16 cellular contexts compared by ENCODE assay signal in genomic region chr2:160306985-160307384, GRCh38.
DNase-seq lines count a peak whose midpoint lies in the region; ATAC-seq and TF ChIP-seq lines count a peak whose summit lies in the region.
"Had no signal": no experiment of that assay in that cellular context is flagged by ENCODE, and none has a peak within 500 bp of the region (broad histone marks: within the 10 kb centered on the region; RNA-seq: fewer than 3 reads in every experiment).

No MANE protein-coding gene starts in this region.

- 81% methylated on average over 10 of the region's 10 CpGs for WGBS in SK-N-SH (ENCODE audit: low lambda C conversion rate)

- CTCF ChIA-PET in SK-N-SH (lab: Yijun Ruan, JAX), result interaction anchor here (0.9 to 2.5 kb wide), 3 partner anchors 12 to 687 kb away, joined by 3 to 7 read pairs (median 5); no protein-coding TSS in a partner anchor

- H2AFZ ChIP-seq in SK-N-SH (ENCODE audit: low read depth) (no peak overlapping the region), fibroblast of lung (ENCODE audit: low read length) (no peak overlapping the region)

- H3K36me3 ChIP-seq in SK-N-SH (replicated peaks in 1 of 2; ENCODE audit: control insufficient read depth in 1 of 2, insufficient read depth in 2 of 2, low read length in 1 of 2) (peaks cover 42 to 54% of the 10 kb centered on the region in 2 experiments), fibroblast of lung (ENCODE audit: control insufficient read depth, insufficient read depth, low read length) (peaks cover 5% of the 10 kb centered on the region), muscle layer of duodenum (ENCODE audit: control insufficient read depth in 1 of 2, insufficient read depth in 2 of 2, low read length in 2 of 2) (peaks cover 4 to 10% of the 10 kb centered on the region in 2 donors), vagina (peaks cover 0 to 9% of the 10 kb centered on the region in 2 donors)

- no peaks in the 10 kb centered on the region for H4K20me1 ChIP-seq in SK-N-SH (ENCODE audit: insufficient read depth)
- H4K20me1 ChIP-seq in fibroblast of lung (ENCODE audit: control insufficient read depth, extremely low read depth, insufficient read depth, low read length), result no peaks in the 10 kb centered on the region

- H3K4me1 ChIP-seq in SK-N-SH (ENCODE audit: control insufficient read depth in 1 of 2, insufficient read depth in 2 of 2, low read depth in 1 of 2, low read length in 1 of 2), result peaks cover 4 to 26% of the 10 kb centered on the region in 2 experiments
- peaks cover 35% of the 10 kb centered on the region for H3K4me1 ChIP-seq in fibroblast of lung (ENCODE audit: control insufficient read depth, extremely low read depth, insufficient read depth, low read length)
- peaks cover 0 to 39% of the 10 kb centered on the region in 2 donors for H3K4me1 ChIP-seq in muscle layer of duodenum (ENCODE audit: control insufficient read depth in 1 of 2, insufficient read depth in 2 of 2, low read length in 2 of 2)
- peaks cover 12% of the 10 kb centered on the region for H3K4me1 ChIP-seq in vagina

- no peak for ATAC-seq in SK-N-SH treated with all-trans-retinoic acid at 6 μM for 48 hours
- ATAC-seq: mucosa of descending colon had no signal

- H3K9me3 ChIP-seq in SK-N-SH (no peaks in the 10 kb centered on the region), fibroblast of lung (ENCODE audit: control insufficient read depth, insufficient read depth, low read depth, low read length) (no peaks in the 10 kb centered on the region), muscle layer of duodenum (ENCODE audit: control insufficient read depth in 1 of 2, low read length in 2 of 2) (no peaks in the 10 kb centered on the region), vagina (no peaks in the 10 kb centered on the region)
- H3K9me3 ChIP-seq: mucosa of descending colon, tibial artery had no signal

- intact Hi-C loops in vagina (cut with DNase I), result no loop called here

- H3K27me3 ChIP-seq in SK-N-SH (ENCODE audit: insufficient read depth), result no peaks in the 10 kb centered on the region
- no peaks in the 10 kb centered on the region for H3K27me3 ChIP-seq in fibroblast of lung (ENCODE audit: control insufficient read depth, insufficient read depth, low read length)
- H3K27me3 ChIP-seq in muscle layer of duodenum (ENCODE audit: low read depth, low read length), result no peaks in the 10 kb centered on the region
- no peaks in the 10 kb centered on the region for H3K27me3 ChIP-seq in vagina
- H3K27me3 ChIP-seq: brain microvascular endothelial cell, tibial artery had no signal

- no peak for TF ChIP-seq RAD21 in SK-N-SH (IDR thresholded peaks at IDR 0.05; ENCODE audit: low read length)

- H3K4me3 ChIP-seq in SK-N-SH (ENCODE audit: low read depth in 2 of 2, low read length in 1 of 2) (no peak overlapping the region), fibroblast of lung (replicated peaks in 1 of 4; ENCODE audit: control extremely low read depth in 1 of 4, insufficient read depth in 1 of 4, low read depth in 3 of 4, low read length in 4 of 4) (peak overlapping the region in 2 of 4 experiments; percentile 10 to 29), muscle layer of duodenum (ENCODE audit: low read depth in 1 of 2, low read length in 2 of 2) (no peak overlapping the region), vagina (peak overlapping the region in 1 of 2 donors; percentile 2)
- H3K4me3 ChIP-seq: mucosa of descending colon, skin epidermis, tibial artery had no signal

- no peak for DNase-seq in SK-N-SH
- peak; percentile 82 to 92 for DNase-seq in fibroblast of lung (ENCODE audit: low read depth in 2 of 2)
- DNase-seq in vagina (ENCODE audit: extremely low spot score in 2 of 2), result no peak
- DNase-seq in erythroblast (lab: John Stamatoyannopoulos, UW), result no peak
- DNase-seq in NCI-H774 (lab: John Stamatoyannopoulos, UW), result no peak
- no peak for DNase-seq in NCI-H187 treated with DMSO at 0.1 percent for 48 hours (lab: John Stamatoyannopoulos, UW)
- DNase-seq: activated CD4-positive, alpha-beta T cell treated with anti-CD3 and anti-CD28 coated beads, Interleukin-2, amount 10 ng/mL, durations not matched to agents 7 days and 5 days; brain microvascular endothelial cell; GOT3; mucosa of descending colon; OCI-M1 had no signal

- H3F3A ChIP-seq in SK-N-SH (replicated peaks; ENCODE audit: insufficient read depth), result peaks cover 42% of the 10 kb centered on the region

- POLR2A ChIA-PET in SK-N-SH (lab: Yijun Ruan, JAX), result no interaction called here

- no peak overlapping the region for H3K4me2 ChIP-seq in SK-N-SH
- H3K4me2 ChIP-seq in fibroblast of lung (ENCODE audit: extremely low read depth, insufficient read depth, low read length), result peak overlapping the region; percentile 78

- H3K9ac ChIP-seq in SK-N-SH (no peak overlapping the region), fibroblast of lung (ENCODE audit: insufficient read depth, low read length) (no peak overlapping the region)

- H3K27ac ChIP-seq in SK-N-SH (ENCODE audit: low read depth in 2 of 2, low read length in 1 of 2) (peak overlapping the region; percentile 38 to 40; a peak in 2 of 4 replicates), fibroblast of lung (ENCODE audit: insufficient read depth, low read length) (peak overlapping the region; percentile 86), muscle layer of duodenum (ENCODE audit: low read length) (peak overlapping the region; percentile 70), vagina (peak overlapping the region; percentile 10)
- H3K27ac ChIP-seq: 22Rv1, brain microvascular endothelial cell had no signal

- no peak for TF ChIP-seq EP300 in SK-N-SH (IDR thresholded peaks at IDR 0.05; ENCODE audit: borderline replicate concordance in 1 of 2, low read depth in 1 of 2, low read length in 1 of 2)

- H3K79me2 ChIP-seq in SK-N-SH (ENCODE audit: insufficient read depth), result peaks cover 74% of the 10 kb centered on the region
- peaks cover 36% of the 10 kb centered on the region for H3K79me2 ChIP-seq in fibroblast of lung (ENCODE audit: control insufficient read depth, insufficient read depth, low read length)

- TF ChIP-seq CTCF in SK-N-SH (IDR thresholded peaks at IDR 0.05) (no peak), fibroblast of lung (conservative IDR thresholded peaks at IDR 0.05 in 1 of 2, IDR thresholded peaks at IDR 0.05 in 1 of 2; ENCODE audit: low read depth in 1 of 2, low read length in 2 of 2) (no peak), vagina (IDR thresholded peaks at IDR 0.05) (no peak)

- no peaks in the 10 kb centered on the region for H3K9me2 ChIP-seq in SK-N-SH

- TF ChIP-seq POLR2A in vagina (IDR thresholded peaks at IDR 0.05), result no peak
- TF ChIP-seq POLR2A in erythroblast (IDR thresholded peaks at IDR 0.05; ENCODE audit: low read length), result no peak

TF ChIP-seq in SK-N-SH, 30 proteins besides CTCF, POLR2A, EP300 and RAD21 (continues in another document):
- TF ChIP-seq TAF1 (IDR thresholded peaks at IDR 0.05; ENCODE audit: borderline replicate concordance, low read depth, low read length), result no peak
- no peak for TF ChIP-seq SMC3 (IDR thresholded peaks at IDR 0.05; ENCODE audit: low read depth, low read length)
- no peak for TF ChIP-seq FOXJ3 (CRISPR knock-in tag; IDR thresholded peaks at IDR 0.05)
- TF ChIP-seq ZBTB33 (IDR thresholded peaks at IDR 0.05; ENCODE audit: borderline replicate concordance, low read depth), result no peak
- no peak for TF ChIP-seq EZH2phosphoT487 (IDR thresholded peaks at IDR 0.05; ENCODE audit: borderline replicate concordance, low read depth)
- no peak for TF ChIP-seq ELF1 (IDR thresholded peaks at IDR 0.05)
- TF ChIP-seq RCOR1 (IDR thresholded peaks at IDR 0.05; ENCODE audit: low read length), result no peak
- TF ChIP-seq TEAD4 (IDR thresholded peaks at IDR 0.05; ENCODE audit: borderline replicate concordance, insufficient read depth), result no peak

TF ChIP-seq in SK-N-SH treated with all-trans-retinoic acid at 6 μM for 48 hours, 23 proteins besides CTCF, POLR2A, EP300 and RAD21 (continues in another document):
- no peak for TF ChIP-seq ARNTL (CRISPR knock-in tag; IDR thresholded peaks at IDR 0.05; ENCODE audit: borderline replicate concordance, low read depth)
- no peak for TF ChIP-seq TCF4 (CRISPR knock-in tag; IDR thresholded peaks at IDR 0.05; ENCODE audit: borderline replicate concordance)
- TF ChIP-seq CSDC2 (CRISPR knock-in tag; IDR thresholded peaks at IDR 0.05), result no peak
- no peak for TF ChIP-seq ZC3H10 (CRISPR knock-in tag; IDR thresholded peaks at IDR 0.05)
- no peak for TF ChIP-seq GLIS3 (CRISPR knock-in tag; IDR thresholded peaks at IDR 0.05)
- no peak for TF ChIP-seq PPARA (CRISPR knock-in tag; IDR thresholded peaks at IDR 0.05; ENCODE audit: borderline replicate concordance)
- TF ChIP-seq ESRRG (CRISPR knock-in tag; IDR thresholded peaks at IDR 0.05), result no peak
- TF ChIP-seq CSRNP3 (CRISPR knock-in tag; IDR thresholded peaks at IDR 0.05), result no peak
- no peak for TF ChIP-seq TOX (CRISPR knock-in tag; IDR thresholded peaks at IDR 0.05; ENCODE audit: borderline replicate concordance)
- TF ChIP-seq POU6F1 (CRISPR knock-in tag; IDR thresholded peaks at IDR 0.05; ENCODE audit: borderline replicate concordance, low read depth), result no peak

Comparison
In these comparisons a context has a peak if more than half of its experiments do, and no peak if none do; other contexts are left out.
1. DNase-seq: peak in fibroblast of lung (2 of 2); none in SK-N-SH (single experiment), vagina (0 of 2), erythroblast (0 of 2), NCI-H774 (single experiment) and NCI-H187 treated with DMSO at 0.1 percent for 48 hours (single experiment).
2. H3K27ac ChIP-seq: peak in every context shown above with its lines; median percentile 86 in fibroblast of lung; 70 in muscle layer of duodenum; 39 in SK-N-SH; 10 in vagina.